Comparison of ENCODE assay signal across 8 cellular contexts in the genomic region with DNA sequence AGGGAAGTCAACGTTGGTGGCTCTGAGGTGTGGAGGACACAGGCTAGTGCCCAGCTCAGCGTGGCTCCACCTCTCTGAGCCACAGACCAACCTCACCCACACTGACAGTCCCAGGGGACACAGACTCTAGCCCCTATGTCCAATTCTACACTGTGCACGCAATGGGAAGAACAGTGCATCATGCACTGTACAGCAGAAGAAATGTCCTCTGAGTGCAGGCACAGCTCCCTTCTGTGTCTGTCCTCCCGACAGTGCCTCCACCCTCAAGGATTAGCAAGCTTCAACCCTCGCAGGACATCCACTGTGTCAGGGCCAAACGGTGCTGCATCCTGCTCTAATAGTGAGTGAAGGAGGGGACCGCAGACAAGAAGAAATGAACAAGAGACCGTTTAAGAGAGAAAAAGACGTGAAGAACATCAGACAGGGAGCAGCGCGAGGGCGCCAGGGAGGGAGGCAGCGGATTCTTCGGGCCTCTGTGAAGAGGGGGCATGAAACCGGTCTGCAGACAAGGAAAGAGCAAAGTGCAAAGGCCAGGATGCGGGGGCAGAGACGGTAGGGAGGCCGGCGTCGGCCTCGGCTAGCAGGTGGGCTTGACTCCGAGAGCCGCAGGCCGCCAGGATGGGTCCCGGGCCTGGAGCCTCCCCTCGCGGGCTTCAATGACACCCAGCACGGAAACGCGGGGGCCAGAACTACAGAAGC. TPM values are rescaled to one million over a fixed set of nuclear protein-coding genes. Genes with fewer than 3 reads are reported as not detected.
A peak's percentile ranks its signal among the peaks of the same experiment; 100 is the strongest.
DNase-seq lines count a peak whose midpoint lies in the region; ATAC-seq and TF ChIP-seq lines count a peak whose summit lies in the region.

No MANE protein-coding gene starts in this region.

- peak overlapping the region; percentile 84 for H3K9ac ChIP-seq in OCI-LY3 (ENCODE audit: low read length)

- peaks cover 19% of the 10 kb centered on the region for H3K4me1 ChIP-seq in OCI-LY3 (ENCODE audit: low read length)

- H3K27ac Mint-ChIP-seq in osteocyte (ENCODE audit: unreplicated experiment): peak overlapping the region; percentile 91

- no peaks in the 10 kb centered on the region for H4K20me1 ChIP-seq in OCI-LY3 (ENCODE audit: insufficient read depth, low read length)

- no peaks in the 10 kb centered on the region for H3K27me3 Mint-ChIP-seq in osteocyte (ENCODE audit: unreplicated experiment)

- H3K27ac ChIP-seq in OCI-LY3 (ENCODE audit: low read length): peak overlapping the region; percentile 76
- peak overlapping the region; percentile 71 for H3K27ac ChIP-seq in epithelial cell of prostate

- H3K9me3 ChIP-seq in OCI-LY3 (ENCODE audit: insufficient read depth, low read length): no peaks in the 10 kb centered on the region

- H3K36me3 Mint-ChIP-seq in osteocyte (ENCODE audit: unreplicated experiment): no peaks in the 10 kb centered on the region

- H3K4me3 ChIP-seq in OCI-LY3 (ENCODE audit: low read length): peak overlapping the region; percentile 84

- H3K9me3 Mint-ChIP-seq in osteocyte (ENCODE audit: unreplicated experiment): no peaks in the 10 kb centered on the region

- H3K27me3 ChIP-seq in OCI-LY3 (ENCODE audit: low read depth, low read length): no peaks in the 10 kb centered on the region

- 0 out of 2 replicates have a peak, but pooled peaks have one; percentile 3 for TF ChIP-seq CTCF in OCI-LY3 (IDR thresholded peaks at IDR 0.05; ENCODE audit: low read depth, low read length)
- TF ChIP-seq CTCF in osteocyte (IDR thresholded peaks at IDR 0.05): no peak

- H2AFZ ChIP-seq in OCI-LY3 (ENCODE audit: low read depth, low read length): peak overlapping the region; percentile 49

- H3K4me3 Mint-ChIP-seq in osteocyte (ENCODE audit: unreplicated experiment): peak overlapping the region; percentile 92

- peak overlapping the region; percentile 97 for H3K4me2 ChIP-seq in OCI-LY3 (ENCODE audit: low read length)

- H3K79me2 ChIP-seq in OCI-LY3 (ENCODE audit: low read length): peaks cover 19% of the 10 kb centered on the region

- no peaks in the 10 kb centered on the region for H3K36me3 ChIP-seq in OCI-LY3 (replicated peaks; ENCODE audit: low read depth, low read length)

- DNase-seq in epithelial cell of prostate (ENCODE audit: low read depth, low spot score) (no peak), osteocyte (ENCODE audit: extremely low spot score, unreplicated experiment) (no peak), iPS-NIHi11 (ENCODE audit: low spot score) (no peak)

- peaks cover 22% of the 10 kb centered on the region for H3K4me1 Mint-ChIP-seq in osteocyte (ENCODE audit: unreplicated experiment)

- ATAC-seq in GM18870 (IDR thresholded peaks at IDR 0.05; ENCODE audit: unreplicated experiment) (peak; percentile 2), HG03565 (IDR thresholded peaks at IDR 0.05; ENCODE audit: unreplicated experiment) (no peak), HG03175 (IDR thresholded peaks at IDR 0.05; ENCODE audit: unreplicated experiment) (no peak), GM18907 (IDR thresholded peaks at IDR 0.05; ENCODE audit: unreplicated experiment) (no peak)

RNA-seq across cellular contexts. Expression of gene ZNF837, which starts 0.6 kb away (rescaled TPM):
- 2.5 and 3.0 TPM in 2 replicates for total RNA-seq in osteocyte

RNA-seq across cellular contexts. Expression of gene RPS5, which starts 6.9 kb away (rescaled TPM):
- total RNA-seq in osteocyte: 933 and 942 TPM in 2 replicates

RNA-seq across cellular contexts. Expression of gene RNF225, which starts 15.3 kb away (rescaled TPM):
- total RNA-seq in osteocyte: not detected in 2 replicates

RNA-seq across cellular contexts. Expression of gene ZNF497, which starts 17.6 kb away (rescaled TPM):
- total RNA-seq in osteocyte: 1.4 and 2.7 TPM in 2 replicates

RNA-seq across cellular contexts. Expression of gene A1BG, which starts 26.9 kb away (rescaled TPM):
- 39.8 and 40.0 TPM in 2 replicates for total RNA-seq in osteocyte
